10 cellular contexts compared by ENCODE assay signal in the genomic region with DNA sequence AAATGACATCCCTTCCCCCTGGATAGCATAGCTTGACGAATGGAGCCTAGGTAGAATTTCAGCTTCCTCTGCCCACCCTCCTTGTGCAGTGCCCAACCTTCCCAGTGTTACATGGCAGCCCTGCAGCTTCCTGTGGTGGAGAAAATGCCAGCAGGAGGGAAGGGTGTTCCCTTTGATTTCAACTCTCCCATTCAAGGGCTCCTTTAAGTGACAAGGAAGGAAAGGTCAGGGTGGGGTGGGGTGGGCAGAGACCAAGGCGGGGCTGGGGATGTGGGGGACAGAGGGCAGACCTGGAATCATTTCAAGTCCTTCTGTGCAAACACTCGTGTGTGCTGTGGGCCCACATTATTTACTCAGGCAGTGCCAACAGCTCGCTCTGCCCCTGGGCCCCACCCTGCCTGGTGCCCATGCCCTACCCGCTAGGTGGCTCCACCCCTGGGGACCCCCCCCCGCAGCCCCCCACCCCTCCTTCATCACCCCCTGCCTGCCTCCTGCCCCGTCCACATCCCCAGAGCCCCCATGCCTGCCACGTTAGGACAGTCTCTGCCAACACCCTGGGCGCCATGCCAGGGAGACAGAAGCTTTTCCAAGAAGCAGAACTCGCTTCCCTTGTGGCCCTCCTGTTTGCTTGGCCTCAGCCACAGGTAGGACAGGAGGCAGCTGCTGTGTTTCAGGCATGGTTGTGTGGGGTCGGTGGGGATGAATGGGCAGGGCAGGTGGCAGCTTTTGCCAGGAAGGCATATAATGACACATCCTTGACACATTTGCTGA. TPM values are rescaled to one million over a fixed set of nuclear protein-coding genes. Genes with fewer than 3 reads are reported as not detected.
DNase-seq lines count a peak whose midpoint lies in the region; TF ChIP-seq lines count a peak whose summit lies in the region.
"Had no signal": no experiment of that assay in that cellular context is flagged by ENCODE, and none has a peak within 500 bp of the region (broad histone marks: within the 10 kb centered on the region; RNA-seq: fewer than 3 reads in every experiment).

No MANE protein-coding gene starts in this region.

- BruUV-seq in Caco-2 (replicated peaks; lab: Mats Ljungman, UMichigan): no TSS peak

- no peak overlapping the region for H3K9ac ChIP-seq in Karpas-422 (ENCODE audit: low read length)

- H3K9me3 Mint-ChIP-seq in Caco-2 (ENCODE audit: unreplicated experiment): no peaks in the 10 kb centered on the region
- H3K9me3 Mint-ChIP-seq: stimulated activated naive B cell treated with anti-CD40 and anti-IgM and Interleukin-4, amounts not matched to agents 10 μg/mL and 1 μg/mL and 100 μg/mL, for 72 hours had no signal

- no peak for TF ChIP-seq CTCF in epithelial cell of esophagus (IDR thresholded peaks at IDR 0.05; ENCODE audit: insufficient read depth, low read depth, low read length, missing control alignments)
- no peak for TF ChIP-seq CTCF in GM13976 (IDR thresholded peaks at IDR 0.05; ENCODE audit: borderline replicate concordance, control extremely low read depth, extremely low read depth, insufficient read depth, missing control alignments)
- no peak for TF ChIP-seq CTCF in Caco-2 (IDR thresholded peaks at IDR 0.05; ENCODE audit: insufficient read depth in 1 of 2, low read depth in 1 of 2, low read length in 1 of 2, severe bottlenecking in 1 of 2, unreplicated experiment in 1 of 2)

- intact Hi-C loops in Caco-2 (cut with micrococcal nuclease; ENCODE audit: unreplicated experiment): no loop called here

- H3K27me3 ChIP-seq in Karpas-422 (ENCODE audit: low read length): no peaks in the 10 kb centered on the region
- H3K27me3 ChIP-seq in Caco-2 (replicated peaks; ENCODE audit: control insufficient read depth, insufficient read depth, low read length): no peaks in the 10 kb centered on the region

- H3K4me3 ChIP-seq in epithelial cell of esophagus (ENCODE audit: low read length) (no peak overlapping the region), Karpas-422 (ENCODE audit: low read length) (no peak overlapping the region), Caco-2 (ENCODE audit: low read depth, low read length) (no peak overlapping the region)

- no peaks in the 10 kb centered on the region for H3K27me3 Mint-ChIP-seq in Caco-2 (ENCODE audit: insufficient read depth, unreplicated experiment)

- CTCF ChIA-PET in Caco-2 (lab: Charles Lee): interaction anchor here (1.3 kb wide), 1 partner anchor 21 kb away, joined by 3 read pairs; no protein-coding TSS in a partner anchor

- H3K36me3 Mint-ChIP-seq in Caco-2 (ENCODE audit: insufficient read depth, unreplicated experiment): no peaks in the 10 kb centered on the region
- H3K36me3 Mint-ChIP-seq: stimulated activated naive B cell treated with anti-CD40 and anti-IgM and Interleukin-4, amounts not matched to agents 10 μg/mL and 1 μg/mL and 100 μg/mL, for 72 hours had no signal

- H3K4me2 ChIP-seq in Karpas-422 (ENCODE audit: low read depth, low read length, poor library complexity, severe bottlenecking): no peak overlapping the region

- H2AFZ ChIP-seq in Karpas-422 (ENCODE audit: low read length): no peak overlapping the region

- no peaks in the 10 kb centered on the region for H4K20me1 ChIP-seq in Karpas-422 (ENCODE audit: insufficient read depth, low read depth, low read length)

- no peaks in the 10 kb centered on the region for H3K4me1 Mint-ChIP-seq in Caco-2 (ENCODE audit: low read depth, unreplicated experiment)

- H3K9me2 ChIP-seq in Karpas-422 (replicated peaks; ENCODE audit: insufficient read depth, low read length): no peaks in the 10 kb centered on the region

- H3K9me3 ChIP-seq in Karpas-422 (ENCODE audit: low read length) (no peaks in the 10 kb centered on the region), Caco-2 (no peaks in the 10 kb centered on the region)

- H3K36me3 ChIP-seq in Karpas-422 (ENCODE audit: insufficient read depth, low read length): no peaks in the 10 kb centered on the region
- no peaks in the 10 kb centered on the region for H3K36me3 ChIP-seq in Caco-2 (ENCODE audit: control insufficient read depth, insufficient read depth, low read length)

- H3K79me2 ChIP-seq in Karpas-422 (ENCODE audit: low read length): no peaks in the 10 kb centered on the region

- POLR2A ChIA-PET in Caco-2 (lab: Charles Lee): interaction anchor here (0.6 kb wide), 1 partner anchor 342 kb away, joined by 5 read pairs; a partner anchor contains a TSS

- no peak overlapping the region for H3K27ac ChIP-seq in Karpas-422 (ENCODE audit: low read length)

- H3K4me3 Mint-ChIP-seq in Caco-2 (ENCODE audit: unreplicated experiment): no peak overlapping the region
- H3K4me3 Mint-ChIP-seq: stimulated activated naive B cell treated with anti-CD40 and anti-IgM and Interleukin-4, amounts not matched to agents 10 μg/mL and 1 μg/mL and 100 μg/mL, for 72 hours had no signal

- in situ Hi-C loops in GM13976 (cut with MboI; ENCODE audit: low sequenced_read_pairs, unreplicated experiment): no loop called here

- H3K27ac Mint-ChIP-seq in Caco-2 (ENCODE audit: unreplicated experiment): no peak overlapping the region
- H3K27ac Mint-ChIP-seq: stimulated activated naive B cell treated with anti-CD40 and anti-IgM and Interleukin-4, amounts not matched to agents 10 μg/mL and 1 μg/mL and 100 μg/mL, for 72 hours had no signal

- H3K4me1 ChIP-seq in Karpas-422 (ENCODE audit: low read length) (no peaks in the 10 kb centered on the region), Caco-2 (no peaks in the 10 kb centered on the region)

- DNase-seq in DMS79 treated with DMSO at 0.1 percent for 48 hours (lab: John Stamatoyannopoulos, UW) (peak; percentile 91), NCI-H446 (lab: John Stamatoyannopoulos, UW) (peak; percentile 89 to 94), epithelial cell of esophagus (ENCODE audit: low read depth) (peak; percentile 35), pons (ENCODE audit: low spot score) (peak; percentile 17), Karpas-422 (no peak), GM13976 (ENCODE audit: low spot score) (no peak), Caco-2 (no peak), Kasumi-1 (lab: John Stamatoyannopoulos, UW) (no peak)
- DNase-seq: GF-D8; stimulated activated naive B cell treated with anti-CD40 and anti-IgM and Interleukin-4, amounts not matched to agents 10 μg/mL and 1 μg/mL and 100 μg/mL, for 72 hours had no signal

RNA-seq across cellular contexts. Expression of a gene that starts 9.4 kb away (rescaled TPM):
- total RNA-seq in Karpas-422 (2014; rRNA removed; shearing (Covaris generic); ENCODE audit: low replicate concordance): not detected in 2 replicates
- 0.67 and 0.77 TPM in 2 replicates for total RNA-seq in Caco-2 (2022)

Comparison
In these comparisons a context has a peak if more than half of its experiments do, and no peak if none do; other contexts are left out.
1. DNase-seq: peak in DMS79 treated with DMSO at 0.1 percent for 48 hours (single experiment), NCI-H446 (2 of 2), epithelial cell of esophagus (single experiment) and pons (single experiment); none in Karpas-422 (single experiment), GM13976 (single experiment), Caco-2 (0 of 2) and Kasumi-1 (0 of 2).